ENCODE assay signal across 8 cellular contexts in the genomic region with DNA sequence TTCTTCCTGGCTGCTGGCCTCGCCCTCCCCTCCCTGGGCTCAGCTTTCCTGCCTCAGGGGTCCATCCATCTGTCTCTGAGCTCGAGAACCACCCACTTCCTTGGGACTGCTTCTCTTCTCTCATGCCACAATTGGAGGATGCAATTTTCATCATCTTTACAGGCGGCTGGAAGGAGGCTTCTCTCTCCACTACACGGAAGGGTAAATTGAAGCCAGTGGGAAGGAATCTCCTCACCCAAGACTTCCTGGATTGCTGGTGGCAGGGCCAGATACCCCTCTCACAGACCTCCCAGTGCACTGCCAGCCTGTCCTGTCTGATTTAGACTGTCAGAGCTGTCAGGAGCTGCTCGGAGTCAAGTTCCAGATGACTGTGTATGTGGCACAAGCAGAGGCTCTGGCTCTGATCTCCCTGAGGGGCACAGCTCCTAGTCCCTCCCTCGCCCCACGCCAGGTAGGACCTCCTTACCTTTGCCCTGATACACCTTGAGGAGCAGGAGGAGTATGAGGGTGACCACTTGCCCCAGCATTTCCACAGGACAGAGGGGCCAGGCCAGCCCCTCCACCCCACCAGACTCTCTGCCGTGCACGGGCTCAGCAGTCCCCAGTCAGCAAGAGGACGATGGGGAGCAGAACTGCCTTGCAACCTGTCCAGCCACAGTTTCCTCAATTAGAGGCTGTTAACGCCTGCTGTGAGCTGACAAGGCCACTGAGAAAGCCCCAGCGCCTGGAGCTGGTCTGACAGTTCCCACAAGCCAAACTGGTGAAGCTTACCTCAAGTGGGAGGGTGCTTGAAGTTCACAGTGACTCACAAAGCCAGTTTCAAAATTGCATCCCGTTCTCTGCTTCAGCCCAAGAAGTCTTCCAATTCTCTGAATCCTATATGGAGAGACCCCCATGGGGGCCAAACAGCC. TPM values are rescaled to one million over a fixed set of nuclear protein-coding genes. Genes with fewer than 3 reads are reported as not detected.
DNase-seq lines count a peak whose midpoint lies in the region; ATAC-seq lines count a peak whose summit lies in the region.

A gene with protein sequence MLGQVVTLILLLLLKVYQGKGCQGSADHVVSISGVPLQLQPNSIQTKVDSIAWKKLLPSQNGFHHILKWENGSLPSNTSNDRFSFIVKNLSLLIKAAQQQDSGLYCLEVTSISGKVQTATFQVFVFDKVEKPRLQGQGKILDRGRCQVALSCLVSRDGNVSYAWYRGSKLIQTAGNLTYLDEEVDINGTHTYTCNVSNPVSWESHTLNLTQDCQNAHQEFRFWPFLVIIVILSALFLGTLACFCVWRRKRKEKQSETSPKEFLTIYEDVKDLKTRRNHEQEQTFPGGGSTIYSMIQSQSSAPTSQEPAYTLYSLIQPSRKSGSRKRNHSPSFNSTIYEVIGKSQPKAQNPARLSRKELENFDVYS (minus strand): TSS at position 737 of the 911 bp plus-strand sequence. CDS start 210 bp downstream, at position 527.

- no peaks in the 10 kb centered on the region for H3K9me3 Mint-ChIP-seq in naive thymus-derived CD8-positive, alpha-beta T cell

- peak; percentile 66 for ATAC-seq in GM21737 (IDR thresholded peaks at IDR 0.05; ENCODE audit: unreplicated experiment)
- ATAC-seq in naive thymus-derived CD8-positive, alpha-beta T cell, result peak in 1 of 2 donors; percentile 78

- H3K27me3 Mint-ChIP-seq in naive thymus-derived CD8-positive, alpha-beta T cell, result no peaks in the 10 kb centered on the region

- no peaks in the 10 kb centered on the region for H3K36me3 Mint-ChIP-seq in naive thymus-derived CD8-positive, alpha-beta T cell

- H3K4me1 Mint-ChIP-seq in naive thymus-derived CD8-positive, alpha-beta T cell, result peaks cover 13 to 48% (median 34%) of the 10 kb centered on the region in 4 donors

- H3K27ac Mint-ChIP-seq in naive thymus-derived CD8-positive, alpha-beta T cell, result peak within 1 kb of the TSS in 9 of 10 donors; percentile 21 to 90 (median 63)

- POLR2A ChIA-PET in naive thymus-derived CD8-positive, alpha-beta T cell (lab: Charles Lee), result interaction anchor here (0.6 kb wide), 1 partner anchor 200 kb away, joined by 3 read pairs; no protein-coding TSS in a partner anchor

- peak within 1 kb of the TSS; percentile 10 to 94 (median 44) for H3K4me3 Mint-ChIP-seq in naive thymus-derived CD8-positive, alpha-beta T cell

- DNase-seq in GF-D8 (lab: John Stamatoyannopoulos, UW), result peak; percentile 92
- DNase-seq in NCI-H226, result peak; percentile 61
- peak; percentile 36 for DNase-seq in activated gamma-delta T cell (lab: John Stamatoyannopoulos, UW)
- peak in 3 of 10 donors; percentile 29 to 45 (median 34) for DNase-seq in naive thymus-derived CD8-positive, alpha-beta T cell
- no peak for DNase-seq in NCI-H128 (lab: John Stamatoyannopoulos, UW; ENCODE audit: unreplicated experiment)
- no peak for DNase-seq in RPMI8226
- no peak for DNase-seq in HuH-7.5 (ENCODE audit: low spot score)

RNA-seq across cellular contexts. Expression of the gene that starts here (rescaled TPM):
- total RNA-seq in naive thymus-derived CD8-positive, alpha-beta T cell, result under 1 TPM; 0.62 to 0.66 TPM
- polyA plus RNA-seq in naive thymus-derived CD8-positive, alpha-beta T cell, result 10 to 100 TPM; 11.7 to 82.2 (median 16.1) TPM

Comparison
In these comparisons a context has a peak if more than half of its experiments do, and no peak if none do; other contexts are left out.
1. DNase-seq: peak in GF-D8 (single experiment), NCI-H226 (single experiment) and activated gamma-delta T cell (single experiment); none in NCI-H128 (single experiment), RPMI8226 (single experiment) and HuH-7.5 (single experiment).